Comparison of ENCODE assay signal across 1 cellular context in the genomic region with DNA sequence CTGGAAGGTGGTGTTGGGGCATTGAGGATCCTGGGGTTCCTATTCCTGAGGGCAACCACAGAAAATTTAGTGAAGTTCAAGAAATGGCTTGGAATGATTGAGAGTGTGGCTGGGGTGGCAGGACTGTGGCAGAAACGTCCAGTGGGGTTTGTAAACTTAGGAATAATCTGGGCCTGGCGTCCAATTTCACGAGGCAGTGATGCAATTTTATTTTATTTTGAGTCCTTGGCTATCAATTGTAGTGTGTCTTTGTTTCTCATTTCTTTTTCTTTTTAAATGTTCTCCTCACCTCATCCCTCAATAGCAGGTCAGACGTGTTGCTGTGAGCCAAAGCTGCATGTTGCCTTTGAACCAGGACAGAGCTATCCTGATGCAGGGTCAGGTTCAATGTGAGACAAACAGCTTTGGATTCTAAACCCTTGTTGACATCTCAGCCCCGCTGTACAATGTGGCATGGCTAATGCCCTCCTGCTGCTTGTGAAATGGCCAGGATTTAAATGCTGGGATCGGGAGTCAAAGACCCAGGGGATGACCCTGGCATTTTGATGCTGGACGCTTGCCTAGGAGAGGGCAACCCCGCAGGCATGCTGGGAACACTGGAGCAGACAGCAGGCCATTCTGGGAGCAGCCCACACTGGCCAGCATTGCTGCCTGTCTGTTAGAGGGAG.
TF ChIP-seq lines count a peak whose summit lies in the region.

No MANE protein-coding gene starts in this region.

TF ChIP-seq in SK-N-SH treated with all-trans-retinoic acid at 6 μM for 48 hours, 23 proteins besides CTCF, POLR2A, EP300 and RAD21 (continued from another document):
- TF ChIP-seq, protein P1, sequence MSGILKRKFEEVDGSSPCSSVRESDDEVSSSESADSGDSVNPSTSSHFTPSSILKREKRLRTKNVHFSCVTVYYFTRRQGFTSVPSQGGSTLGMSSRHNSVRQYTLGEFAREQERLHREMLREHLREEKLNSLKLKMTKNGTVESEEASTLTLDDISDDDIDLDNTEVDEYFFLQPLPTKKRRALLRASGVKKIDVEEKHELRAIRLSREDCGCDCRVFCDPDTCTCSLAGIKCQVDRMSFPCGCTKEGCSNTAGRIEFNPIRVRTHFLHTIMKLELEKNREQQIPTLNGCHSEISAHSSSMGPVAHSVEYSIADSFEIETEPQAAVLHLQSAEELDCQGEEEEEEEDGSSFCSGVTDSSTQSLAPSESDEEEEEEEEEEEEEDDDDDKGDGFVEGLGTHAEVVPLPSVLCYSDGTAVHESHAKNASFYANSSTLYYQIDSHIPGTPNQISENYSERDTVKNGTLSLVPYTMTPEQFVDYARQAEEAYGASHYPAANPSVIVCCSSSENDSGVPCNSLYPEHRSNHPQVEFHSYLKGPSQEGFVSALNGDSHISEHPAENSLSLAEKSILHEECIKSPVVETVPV (CRISPR knock-in tag; IDR thresholded peaks at IDR 0.05) = no peak
- no peak for TF ChIP-seq BACH2 (CRISPR knock-in tag; IDR thresholded peaks at IDR 0.05; ENCODE audit: borderline replicate concordance)
- TF ChIP-seq ESRRG (CRISPR knock-in tag; IDR thresholded peaks at IDR 0.05) = no peak
- TF ChIP-seq, protein P2, sequence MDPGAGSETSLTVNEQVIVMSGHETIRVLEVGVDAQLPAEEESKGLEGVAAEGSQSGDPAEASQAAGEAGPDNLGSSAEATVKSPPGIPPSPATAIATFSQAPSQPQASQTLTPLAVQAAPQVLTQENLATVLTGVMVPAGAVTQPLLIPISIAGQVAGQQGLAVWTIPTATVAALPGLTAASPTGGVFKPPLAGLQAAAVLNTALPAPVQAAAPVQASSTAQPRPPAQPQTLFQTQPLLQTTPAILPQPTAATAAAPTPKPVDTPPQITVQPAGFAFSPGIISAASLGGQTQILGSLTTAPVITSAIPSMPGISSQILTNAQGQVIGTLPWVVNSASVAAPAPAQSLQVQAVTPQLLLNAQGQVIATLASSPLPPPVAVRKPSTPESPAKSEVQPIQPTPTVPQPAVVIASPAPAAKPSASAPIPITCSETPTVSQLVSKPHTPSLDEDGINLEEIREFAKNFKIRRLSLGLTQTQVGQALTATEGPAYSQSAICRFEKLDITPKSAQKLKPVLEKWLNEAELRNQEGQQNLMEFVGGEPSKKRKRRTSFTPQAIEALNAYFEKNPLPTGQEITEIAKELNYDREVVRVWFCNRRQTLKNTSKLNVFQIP (CRISPR knock-in tag; IDR thresholded peaks at IDR 0.05; ENCODE audit: borderline replicate concordance, low read depth) = no peak
- TF ChIP-seq RARB (CRISPR knock-in tag; IDR thresholded peaks at IDR 0.05) = no peak
- TF ChIP-seq ZNF565 (CRISPR knock-in tag; conservative IDR thresholded peaks at IDR 0.05; ENCODE audit: low read depth) = no peak
- no peak for TF ChIP-seq ZFP30 (CRISPR knock-in tag; IDR thresholded peaks at IDR 0.05)
- no peak for TF ChIP-seq ZNF8 (CRISPR knock-in tag; IDR thresholded peaks at IDR 0.05)
- TF ChIP-seq SNAI2 (CRISPR knock-in tag; IDR thresholded peaks at IDR 0.05) = no peak
- TF ChIP-seq ZNF70 (CRISPR knock-in tag; IDR thresholded peaks at IDR 0.05) = no peak
- TF ChIP-seq CSDC2 (CRISPR knock-in tag; IDR thresholded peaks at IDR 0.05) = no peak
- no peak for TF ChIP-seq TOX (CRISPR knock-in tag; IDR thresholded peaks at IDR 0.05; ENCODE audit: borderline replicate concordance)
- TF ChIP-seq TSHZ2 (CRISPR knock-in tag; IDR thresholded peaks at IDR 0.05) = no peak
- TF ChIP-seq ZFP3 (CRISPR knock-in tag; IDR thresholded peaks at IDR 0.05) = no peak
